In genomic region chr11:130414107-130415088, GRCh38 we compare ENCODE assay signal across 24 cellular contexts. TPM values are rescaled to one million over a fixed set of nuclear protein-coding genes. Genes with fewer than 3 reads are reported as not detected.
DNase-seq lines count a peak whose midpoint lies in the region; ATAC-seq, FAIRE-seq and TF ChIP-seq lines count a peak whose summit lies in the region.
"Had no signal": no experiment of that assay in that cellular context is flagged by ENCODE, and none has a peak within 500 bp of the region (broad histone marks: within the 10 kb centered on the region; RNA-seq: fewer than 3 reads in every experiment).

No MANE protein-coding gene starts in this region.

- no peak for TF ChIP-seq EP300 in upper lobe of left lung (IDR thresholded peaks at IDR 0.05)

- TF ChIP-seq CTCF in bronchial epithelial cell (IDR thresholded peaks at IDR 0.05; ENCODE audit: insufficient read depth, low read length, severe bottlenecking) (no peak), mucosa of descending colon (IDR thresholded peaks at IDR 0.05) (no peak), upper lobe of left lung (IDR thresholded peaks at IDR 0.05) (no peak), thyroid gland (IDR thresholded peaks at IDR 0.05) (no peak)

- H3K9me3 ChIP-seq in MG63 (no peaks in the 10 kb centered on the region), mucosa of descending colon (no peaks in the 10 kb centered on the region), upper lobe of left lung (no peaks in the 10 kb centered on the region), thyroid gland (no peaks in the 10 kb centered on the region)
- H3K9me3 ChIP-seq: SJCRH30, stomach had no signal

- H3K27ac ChIP-seq in upper lobe of left lung (peak overlapping the region in 3 of 4 donors; percentile 18 to 49 (median 42)), thyroid gland (no peak overlapping the region)
- H3K27ac ChIP-seq: SJCRH30 had no signal

- no peak for TF ChIP-seq POLR2A in upper lobe of left lung (IDR thresholded peaks at IDR 0.05)
- TF ChIP-seq POLR2A in thyroid gland (IDR thresholded peaks at IDR 0.05) = no peak

- H3K4me3 ChIP-seq in MG63 (no peak overlapping the region), bronchial epithelial cell (ENCODE audit: low read depth, low read length) (no peak overlapping the region), mucosa of descending colon (no peak overlapping the region), upper lobe of left lung (no peak overlapping the region), thyroid gland (replicated peaks in 1 of 3) (no peak overlapping the region)
- H3K4me3 ChIP-seq: SJCRH30, stomach had no signal

- 66 to 79% methylated on average over 14 to 24 of the region's 24 CpGs for WGBS in upper lobe of left lung, 2 donors
- 86 to 90% methylated on average over 22 to 24 of the region's 24 CpGs for WGBS in thyroid gland, 2 donors

- H3K4me1 ChIP-seq in mucosa of descending colon (ENCODE audit: low read depth) = no peaks in the 10 kb centered on the region
- H3K4me1 ChIP-seq in upper lobe of left lung = peaks cover 0 to 6% (median 2%) of the 10 kb centered on the region in 4 donors
- peaks cover 0 to 3% of the 10 kb centered on the region in 2 donors for H3K4me1 ChIP-seq in thyroid gland
- H3K4me1 ChIP-seq: SJCRH30 had no signal

- FAIRE-seq in bronchial epithelial cell (lab: Jason Lieb, UNC) = peak; percentile 70
- FAIRE-seq: small intestine, urothelium cell line had no signal

- ATAC-seq in mucosa of descending colon = peak; percentile 12
- ATAC-seq in upper lobe of left lung (ENCODE audit: low FRiP score in 2 of 2) = peak in 1 of 2 donors; percentile 21
- ATAC-seq: naive thymus-derived CD8-positive, alpha-beta T cell had no signal

- H3K36me3 ChIP-seq in MG63 (no peaks in the 10 kb centered on the region), bronchial epithelial cell (ENCODE audit: control insufficient read depth, insufficient read depth, low read length) (no peaks in the 10 kb centered on the region), mucosa of descending colon (ENCODE audit: low read depth) (no peaks in the 10 kb centered on the region), upper lobe of left lung (no peaks in the 10 kb centered on the region), thyroid gland (no peaks in the 10 kb centered on the region)
- H3K36me3 ChIP-seq: SJCRH30 had no signal

- peak; percentile 34 for DNase-seq in MG63
- peak; percentile 55 for DNase-seq in bronchial epithelial cell (ENCODE audit: low read depth)
- DNase-seq in mucosa of descending colon = no peak
- DNase-seq in upper lobe of left lung = peak in 1 of 2 donors; percentile 77
- no peak for DNase-seq in activated effector memory CD4-positive, alpha-beta T cell treated with Interleukin-2 at 50 U/mL for 16 hours
- DNase-seq in putamen (ENCODE audit: low spot score) = no peak
- no peak for DNase-seq in thyroid gland
- DNase-seq in stimulated activated CD4-positive, alpha-beta T cell treated with anti-CD3 and anti-CD28 coated beads, Interleukin-12 subunit alpha, Interleukin-12 subunit beta, amount 100 ng/mL, for 4 hours = no peak
- DNase-seq: activated B cell treated with CpG ODN at 0.5 μM for 24 hours; activated CD4-positive, alpha-beta memory T cell treated with anti-CD3 and anti-CD28 coated beads for 36 hours; activated naive CD4-positive, alpha-beta T cell; DND-41; naive thymus-derived CD8-positive, alpha-beta T cell; NCI-H1694; NCI-H774; SJCRH30; small intestine; stimulated activated CD4-positive, alpha-beta T cell treated with anti-CD3 and anti-CD28 coated beads, Interleukin-2, amount 100 ng/mL, for 48 hours; stomach; T-helper 2 cell had no signal

- intact Hi-C loops in mucosa of descending colon (cut with DNase I, micrococcal nuclease) = no loop called here
- intact Hi-C loops in thyroid gland (cut with DNase I) = no loop called here

- no peaks in the 10 kb centered on the region for H3K27me3 ChIP-seq in MG63
- H3K27me3 ChIP-seq in bronchial epithelial cell (ENCODE audit: control insufficient read depth, insufficient read depth, low read length) = peaks cover 2% of the 10 kb centered on the region
- H3K27me3 ChIP-seq in upper lobe of left lung = no peaks in the 10 kb centered on the region
- no peaks in the 10 kb centered on the region for H3K27me3 ChIP-seq in thyroid gland
- H3K27me3 ChIP-seq: SJCRH30 had no signal

RNA-seq across cellular contexts. Expression of gene ADAMTS8, which starts 14.0 kb away (rescaled TPM):
- 2.6 and 3.5 TPM in 2 replicates for total RNA-seq in MG63 (2014; rRNA removed; shearing (Covaris generic); ENCODE audit: low replicate concordance)
- not detected in 2 replicates for total RNA-seq in bronchial epithelial cell
- 10 to 100 TPM in 1 of 3 donors, 1 to 10 TPM in 1, under 1 TPM in 1; 0.38 to 10.5 (median 2.6) TPM for total RNA-seq in mucosa of descending colon
- 10 to 100 TPM; 13.0 to 52.3 (median 21.5) TPM for total RNA-seq in upper lobe of left lung
- total RNA-seq in thyroid gland = under 1 TPM in 2 of 4 donors, not detected in 2; 0.38 to 0.56 TPM
- total RNA-seq: activated B cell treated with CpG ODN at 0.5 μM for 24 hours; activated CD4-positive, alpha-beta memory T cell treated with anti-CD3 and anti-CD28 coated beads for 36 hours; B cell; glomerular endothelial cell; naive thymus-derived CD8-positive, alpha-beta T cell; OCI-LY7; SJCRH30 had no signal

RNA-seq across cellular contexts. Expression of gene ADAMTS15, which starts 34.0 kb away (rescaled TPM):
- 1.2 and 2.1 TPM in 2 replicates for total RNA-seq in MG63 (2014; rRNA removed; shearing (Covaris generic); ENCODE audit: low replicate concordance)
- total RNA-seq in bronchial epithelial cell (0.13 and 0.26 TPM in 2 replicates), mucosa of descending colon (1 to 10 TPM; 1.8 to 7.8 (median 3.5) TPM), upper lobe of left lung (10 to 100 TPM in 2 of 6 donors, 1 to 10 TPM in 4; 2.5 to 23.0 (median 7.2) TPM), thyroid gland (10 to 100 TPM; 11.2 to 29.2 (median 23.5) TPM)
- total RNA-seq: activated B cell treated with CpG ODN at 0.5 μM for 24 hours; activated CD4-positive, alpha-beta memory T cell treated with anti-CD3 and anti-CD28 coated beads for 36 hours; B cell; OCI-LY7 had no signal

Comparison
In these comparisons a context has a peak if more than half of its experiments do, and no peak if none do; other contexts are left out.
1. DNase-seq: peak in MG63 (single experiment) and bronchial epithelial cell (single experiment); none in mucosa of descending colon (0 of 3), activated effector memory CD4-positive, alpha-beta T cell treated with Interleukin-2 at 50 U/mL for 16 hours (single experiment), putamen (single experiment), thyroid gland (0 of 2) and stimulated activated CD4-positive, alpha-beta T cell treated with anti-CD3 and anti-CD28 coated beads, Interleukin-12 subunit alpha, Interleukin-12 subunit beta, amount 100 ng/mL, for 4 hours (single experiment).
2. H3K27ac ChIP-seq: peak in upper lobe of left lung (3 of 4); none in thyroid gland (0 of 3).